In the genomic region with DNA sequence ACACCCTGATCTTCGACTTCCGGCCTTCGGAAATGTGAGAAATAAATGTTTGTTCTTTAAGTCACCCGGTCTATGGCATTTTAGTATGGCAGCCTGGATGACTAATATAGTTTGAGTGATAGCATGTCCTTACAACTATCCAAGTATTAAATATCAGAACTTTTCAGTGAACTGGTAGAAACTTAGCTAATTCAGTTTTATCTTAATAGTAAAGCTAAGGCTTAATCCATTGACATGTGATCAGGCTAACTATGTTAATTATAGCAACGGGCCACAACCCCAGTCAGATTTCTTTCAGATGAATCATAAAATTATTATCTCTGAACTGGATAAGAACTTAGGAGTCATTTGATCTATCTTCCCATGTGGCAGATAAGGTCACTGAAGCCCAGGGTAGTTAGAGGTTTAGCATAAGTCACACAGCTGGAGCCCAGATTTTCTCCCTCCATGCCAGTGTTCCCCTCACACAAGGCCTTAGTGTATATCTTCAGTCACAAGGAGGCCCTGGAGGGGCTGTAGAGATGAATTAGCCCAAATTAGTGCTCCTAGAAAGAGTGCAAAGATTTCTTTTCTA, we compare ENCODE assay signal across 18 cellular contexts. TPM values are rescaled to one million over a fixed set of nuclear protein-coding genes. Genes with fewer than 3 reads are reported as not detected.
DNase-seq lines count a peak whose midpoint lies in the region; ATAC-seq and TF ChIP-seq lines count a peak whose summit lies in the region.
"Had no signal": no experiment of that assay in that cellular context is flagged by ENCODE, and none has a peak within 500 bp of the region (broad histone marks: within the 10 kb centered on the region; RNA-seq: fewer than 3 reads in every experiment).

No MANE protein-coding gene starts in this region.

- no peak overlapping the region for H2BK120ac ChIP-seq in trophoblast cell (ENCODE audit: insufficient read depth, low read length, poor library complexity)

- WGBS in trophoblast cell (ENCODE audit: extremely low coverage, insufficient coverage, insufficient read length) = no CpG with 5 or more reads among the region's 5 CpGs
- WGBS in thyroid gland, 2 donors = 89 to 90% methylated on average over 5 of the region's 5 CpGs

- no peak overlapping the region for H3K27ac Mint-ChIP-seq in T-cell
- H3K27ac Mint-ChIP-seq: brain; effector memory CD8-positive, alpha-beta T cell had no signal

- H3K4me2 ChIP-seq in trophoblast cell (ENCODE audit: low read length) = no peak overlapping the region
- H3K4me2 ChIP-seq: BLaER1 treated with 17β-estradiol and CSF1 and Interleukin-3, amounts not matched to agents 10 nM and 100 nM had no signal

- TF ChIP-seq CTCF in thyroid gland (IDR thresholded peaks at IDR 0.05) = no peak

- H3K4ac ChIP-seq in trophoblast cell (ENCODE audit: low read depth, low read length) = no peak overlapping the region

- in situ Hi-C loops in SK-MEL-5 (cut with HindIII; ENCODE audit: low pct_unique_long_range_greater_than_20kb, low sequenced_read_pairs) = no loop called here

- peaks cover 3 to 6% (median 3%) of the 10 kb centered on the region in 3 donors for H3K9me3 Mint-ChIP-seq in T-cell
- H3K9me3 Mint-ChIP-seq: effector memory CD8-positive, alpha-beta T cell had no signal

- POLR2A ChIA-PET in T-cell (lab: Charles Lee) = no interaction called here

- H3K79me1 ChIP-seq in trophoblast cell (ENCODE audit: low read length) = no peaks in the 10 kb centered on the region

- H3K4me3 Mint-ChIP-seq in T-cell = no peak overlapping the region
- H3K4me3 Mint-ChIP-seq: brain; effector memory CD8-positive, alpha-beta T cell had no signal

- peak; percentile 10 for DNase-seq in GM04503 (ENCODE audit: low read depth)
- peak; percentile 21 for DNase-seq in SK-MEL-5 (ENCODE audit: low read depth, low spot score)
- peak; percentile 59 for DNase-seq in fibroblast of peridontal ligament (ENCODE audit: extremely low read depth)
- DNase-seq in trophoblast cell = peak; percentile 24 to 61
- DNase-seq in activated CD8-positive, alpha-beta memory T cell treated with anti-CD3 and anti-CD28 coated beads, Interleukin-2, amount 50 U/mL, for 48 hours = no peak
- no peak for DNase-seq in ecto neural progenitor cell (ENCODE audit: low spot score)
- no peak for DNase-seq in thyroid gland
- no peak for DNase-seq in T-cell
- DNase-seq: activated effector memory CD4-positive, alpha-beta T cell treated with Interleukin-2 at 50 U/mL for 16 hours; effector memory CD8-positive, alpha-beta T cell; head of caudate nucleus; NCI-H1417; SIG-M5 had no signal

- no peak overlapping the region for H3K14ac ChIP-seq in trophoblast cell (ENCODE audit: low read length)

- H3K27me3 Mint-ChIP-seq in T-cell = peaks cover 0 to 1% of the 10 kb centered on the region in 2 donors
- H3K27me3 Mint-ChIP-seq: brain had no signal

- H3K79me2 ChIP-seq in trophoblast cell (ENCODE audit: control insufficient read depth, insufficient read depth, low read length, poor library complexity) = no peaks in the 10 kb centered on the region

- H2BK12ac ChIP-seq in trophoblast cell (ENCODE audit: low read length) = no peak overlapping the region

- no peaks in the 10 kb centered on the region for H3K36me3 Mint-ChIP-seq in T-cell
- H3K36me3 Mint-ChIP-seq: brain had no signal

- H4K91ac ChIP-seq in trophoblast cell (ENCODE audit: low read depth, low read length) = no peak overlapping the region

- no peak overlapping the region for H3K9ac ChIP-seq in trophoblast cell (ENCODE audit: low read length)
- H3K9ac ChIP-seq: BLaER1 treated with 17β-estradiol and CSF1 and Interleukin-3, amounts not matched to agents 10 nM and 100 nM had no signal

- no peak overlapping the region for H3K23ac ChIP-seq in trophoblast cell (ENCODE audit: low read length)

- H3K4me1 Mint-ChIP-seq in T-cell = no peaks in the 10 kb centered on the region
- H3K4me1 Mint-ChIP-seq: brain had no signal

- no peaks in the 10 kb centered on the region for H3K27me3 ChIP-seq in trophoblast cell (ENCODE audit: insufficient read depth, low read length)
- no peaks in the 10 kb centered on the region for H3K27me3 ChIP-seq in thyroid gland
- H3K27me3 ChIP-seq: BLaER1 treated with 17β-estradiol and CSF1 and Interleukin-3, amounts not matched to agents 10 nM and 100 nM; suprapubic skin had no signal

- CTCF ChIA-PET in T-cell (lab: Charles Lee) = interaction anchor here in 1 of 2 donors (0.5 kb wide), 1 partner anchor 54 kb away, joined by 3 read pairs; no protein-coding TSS in a partner anchor

- H3K4me1 ChIP-seq in trophoblast cell (ENCODE audit: control insufficient read depth in 1 of 2, insufficient read depth in 2 of 2, low read length in 2 of 2) = no peaks in the 10 kb centered on the region
- H3K4me1 ChIP-seq in thyroid gland = no peaks in the 10 kb centered on the region
- H3K4me1 ChIP-seq: BLaER1 treated with 17β-estradiol and CSF1 and Interleukin-3, amounts not matched to agents 10 nM and 100 nM; prostate gland; suprapubic skin had no signal

- no peak overlapping the region for H2AFZ ChIP-seq in trophoblast cell (ENCODE audit: insufficient read depth, low read length, poor library complexity)

- H4K8ac ChIP-seq in trophoblast cell (ENCODE audit: low read depth, low read length) = no peak overlapping the region

- H3K18ac ChIP-seq in trophoblast cell (ENCODE audit: low read length) = no peak overlapping the region

- H2BK5ac ChIP-seq in trophoblast cell (ENCODE audit: low read depth, low read length, poor library complexity) = no peak overlapping the region

- TF ChIP-seq POLR2A in thyroid gland (IDR thresholded peaks at IDR 0.05) = no peak

- H2AK5ac ChIP-seq in trophoblast cell (ENCODE audit: low read length) = no peak overlapping the region

- H3K9me3 ChIP-seq in trophoblast cell (ENCODE audit: insufficient read depth, low read depth, low read length) (no peaks in the 10 kb centered on the region), thyroid gland (no peaks in the 10 kb centered on the region)
- H3K9me3 ChIP-seq: prostate gland, suprapubic skin had no signal

- H3K36me3 ChIP-seq in trophoblast cell (ENCODE audit: control insufficient read depth in 1 of 2, insufficient read depth in 2 of 2, low read length in 2 of 2) (no peaks in the 10 kb centered on the region), thyroid gland (no peaks in the 10 kb centered on the region)
- H3K36me3 ChIP-seq: BLaER1 treated with 17β-estradiol and CSF1 and Interleukin-3, amounts not matched to agents 10 nM and 100 nM; prostate gland; suprapubic skin had no signal

- intact Hi-C loops in thyroid gland (cut with DNase I) = no loop called here

- no peak for ATAC-seq in T-cell (replicated peaks in 1 of 4)
- ATAC-seq: effector memory CD8-positive, alpha-beta T cell had no signal

- no peak overlapping the region for H3K4me3 ChIP-seq in trophoblast cell (ENCODE audit: low read depth, low read length)
- no peak overlapping the region for H3K4me3 ChIP-seq in thyroid gland (replicated peaks in 1 of 3)
- H3K4me3 ChIP-seq: BLaER1 treated with 17β-estradiol and CSF1 and Interleukin-3, amounts not matched to agents 10 nM and 100 nM; prostate gland; suprapubic skin had no signal

- H4K12ac ChIP-seq in trophoblast cell (ENCODE audit: low read depth, low read length) = no peak overlapping the region

- H3K27ac ChIP-seq in trophoblast cell (ENCODE audit: low read depth, low read length) (no peak overlapping the region), thyroid gland (no peak overlapping the region)
- H3K27ac ChIP-seq: BLaER1 treated with 17β-estradiol and CSF1 and Interleukin-3, amounts not matched to agents 10 nM and 100 nM; prostate gland; suprapubic skin had no signal

RNA-seq across cellular contexts. Expression of a gene that starts 40.7 kb away (rescaled TPM):
- total RNA-seq in SK-MEL-5 (2014; rRNA removed; shearing (Covaris generic)) = not detected in 2 replicates
- not detected in 2 replicates for polyA plus RNA-seq in SK-MEL-5 (2015; cell fraction: cytosol; rRNA removed)
- polyA plus RNA-seq in SK-MEL-5 (2015; cell fraction: nucleus; rRNA removed) = not detected in 2 replicates
- not detected in 2 replicates for polyA plus RNA-seq in trophoblast cell (2013)
- total RNA-seq in thyroid gland = under 1 TPM in 1 of 4 donors, not detected in 3; 0.11 TPM
- total RNA-seq in T-cell = not detected
- total RNA-seq: kidney epithelial cell, prostate gland, suprapubic skin had no signal

Comparison
In these comparisons a context has a peak if more than half of its experiments do, and no peak if none do; other contexts are left out.
1. DNase-seq: peak in GM04503 (single experiment), SK-MEL-5 (single experiment), fibroblast of peridontal ligament (single experiment) and trophoblast cell (2 of 2); none in activated CD8-positive, alpha-beta memory T cell treated with anti-CD3 and anti-CD28 coated beads, Interleukin-2, amount 50 U/mL, for 48 hours (single experiment), ecto neural progenitor cell (single experiment), thyroid gland (0 of 2) and T-cell (0 of 34).